Comparison of ENCODE assay signal across 15 cellular contexts in genomic region chr1:54945393-54945936, GRCh38. TPM values are rescaled to one million over a fixed set of nuclear protein-coding genes. Genes with fewer than 3 reads are reported as not detected.
DNase-seq lines count a peak whose midpoint lies in the region; ATAC-seq, FAIRE-seq and TF ChIP-seq lines count a peak whose summit lies in the region.
"Had no signal": no experiment of that assay in that cellular context is flagged by ENCODE, and none has a peak within 500 bp of the region (broad histone marks: within the 10 kb centered on the region; RNA-seq: fewer than 3 reads in every experiment).

No MANE protein-coding gene starts in this region.

- FAIRE-seq in RCC 7860 (lab: Jason Lieb, UNC) = no peak
- FAIRE-seq: frontal cortex had no signal

- CTCF ChIA-PET in WTC11 (lab: Charles Lee) = interaction anchor here (0.9 to 16.5 kb wide), 38 partner anchors 11 to 393 kb away, joined by 3 to 632 read pairs (median 5); partner anchors contain the start of genes BSND, DHCR24, PCSK9 and TMEM61

- H3K36me3 ChIP-seq in heart right ventricle = no peaks in the 10 kb centered on the region
- no peaks in the 10 kb centered on the region for H3K36me3 ChIP-seq in lower lobe of right lung
- no peaks in the 10 kb centered on the region for H3K36me3 ChIP-seq in upper lobe of right lung
- H3K36me3 ChIP-seq: adrenal gland, BE2C had no signal

- H3K4me1 Mint-ChIP-seq in WTC11 = peaks cover 6% of the 10 kb centered on the region

- peaks cover 30% of the 10 kb centered on the region for H3K9me3 Mint-ChIP-seq in WTC11
- H3K9me3 Mint-ChIP-seq: dendritic cell treated with granulocyte-macrophage colony-stimulating factor and Interleukin-4, amounts not matched to agents 40 ng/mL and 50 ng/mL, for 4 days; stimulated activated naive CD8-positive, alpha-beta T cell treated with anti-CD3 and anti-CD28 coated beads, Interleukin-15, Interleukin-2, amounts not matched to agents 100 ng/mL and 50 ng/mL, for 24 hours had no signal

- H3K27me3 Mint-ChIP-seq in WTC11 (ENCODE audit: low read depth) = peaks cover 8% of the 10 kb centered on the region
- H3K27me3 Mint-ChIP-seq: stimulated activated naive CD8-positive, alpha-beta T cell treated with anti-CD3 and anti-CD28 coated beads, Interleukin-15, Interleukin-2, amounts not matched to agents 100 ng/mL and 50 ng/mL, for 24 hours had no signal

- H3K36me3 Mint-ChIP-seq in WTC11 = peaks cover 6% of the 10 kb centered on the region

- WGBS in right cardiac atrium = 70% methylated on average over 6 of the region's 6 CpGs
- 71 to 72% methylated on average over 6 of the region's 6 CpGs for WGBS in heart right ventricle, 2 donors

- H3K9me3 ChIP-seq in right cardiac atrium (ENCODE audit: control insufficient read depth, low read length) = no peaks in the 10 kb centered on the region
- no peaks in the 10 kb centered on the region for H3K9me3 ChIP-seq in heart right ventricle
- no peaks in the 10 kb centered on the region for H3K9me3 ChIP-seq in lower lobe of right lung
- no peaks in the 10 kb centered on the region for H3K9me3 ChIP-seq in upper lobe of right lung
- H3K9me3 ChIP-seq: adrenal gland, BE2C had no signal

- H3K27ac Mint-ChIP-seq in WTC11 = no peak overlapping the region
- H3K27ac Mint-ChIP-seq: dendritic cell treated with granulocyte-macrophage colony-stimulating factor and Interleukin-4, amounts not matched to agents 40 ng/mL and 50 ng/mL, for 4 days; stimulated activated naive CD8-positive, alpha-beta T cell treated with anti-CD3 and anti-CD28 coated beads, Interleukin-15, Interleukin-2, amounts not matched to agents 100 ng/mL and 50 ng/mL, for 24 hours had no signal

- ATAC-seq in right cardiac atrium (peak; percentile 26 to 46), heart right ventricle (no peak), WTC11 (no peak), lower lobe of right lung (peak; percentile 64 to 71), upper lobe of right lung (peak; percentile 65), HG02759 (IDR thresholded peaks at IDR 0.05; ENCODE audit: unreplicated experiment) (no peak)

- H3K27ac ChIP-seq in right cardiac atrium (ENCODE audit: low read length) (no peak overlapping the region), heart right ventricle (no peak overlapping the region), lower lobe of right lung (no peak overlapping the region), upper lobe of right lung (no peak overlapping the region)
- H3K27ac ChIP-seq: parathyroid adenoma had no signal

- POLR2A ChIA-PET in WTC11 (lab: Charles Lee) = interaction anchor here (0.5 to 1.0 kb wide), 3 partner anchors 52 to 77 kb away, joined by 3 to 8 read pairs (median 4); no protein-coding TSS in a partner anchor

- no peak overlapping the region for H3K4me3 Mint-ChIP-seq in WTC11
- H3K4me3 Mint-ChIP-seq: dendritic cell treated with granulocyte-macrophage colony-stimulating factor and Interleukin-4, amounts not matched to agents 40 ng/mL and 50 ng/mL, for 4 days; stimulated activated naive CD8-positive, alpha-beta T cell treated with anti-CD3 and anti-CD28 coated beads, Interleukin-15, Interleukin-2, amounts not matched to agents 100 ng/mL and 50 ng/mL, for 24 hours had no signal

- DNase-seq in right cardiac atrium (no peak), heart right ventricle (no peak), WTC11 (ENCODE audit: low spot score) (no peak), lower lobe of right lung (peak; percentile 49), upper lobe of right lung (peak; percentile 70), RCC 7860 (ENCODE audit: low spot score) (no peak), cerebellar cortex (ENCODE audit: low spot score) (no peak)

- intact Hi-C loops in right cardiac atrium (cut with DNase I) (no loop called here), heart right ventricle (cut with DNase I) (loop anchor here in 2 of 10 donors (2.0 kb wide), 2 partner anchors 51 to 59 kb away; partner anchors contain the start of gene DHCR24 (in 1 of the 2)), lower lobe of right lung (cut with DNase I) (no loop called here), upper lobe of right lung (cut with DNase I) (loop anchor here (5.0 kb wide), 1 partner anchor 52 kb away; the partner anchor contains the start of gene BSND)

- no peaks in the 10 kb centered on the region for H3K27me3 ChIP-seq in right cardiac atrium (ENCODE audit: control insufficient read depth, insufficient read depth)
- no peaks in the 10 kb centered on the region for H3K27me3 ChIP-seq in heart right ventricle
- no peaks in the 10 kb centered on the region for H3K27me3 ChIP-seq in lower lobe of right lung (ENCODE audit: low read depth)
- H3K27me3 ChIP-seq in upper lobe of right lung = no peaks in the 10 kb centered on the region
- H3K27me3 ChIP-seq: adrenal gland, BE2C had no signal

- peak in 2 of 9 donors; percentile 5 to 22 for TF ChIP-seq CTCF in heart right ventricle (IDR thresholded peaks at IDR 0.05)
- 0 out of 2 replicates have a peak, but pooled peaks have one; percentile 9 for TF ChIP-seq CTCF in WTC11 (IDR thresholded peaks at IDR 0.05)
- no peak for TF ChIP-seq CTCF in lower lobe of right lung (IDR thresholded peaks at IDR 0.05)
- no peak for TF ChIP-seq CTCF in upper lobe of right lung (IDR thresholded peaks at IDR 0.05)

- H3K4me1 ChIP-seq in right cardiac atrium (ENCODE audit: control insufficient read depth, insufficient read depth, low read length) (peaks cover 2% of the 10 kb centered on the region), heart right ventricle (peaks cover 0 to 16% (median 4%) of the 10 kb centered on the region in 9 donors), lower lobe of right lung (peaks cover 4% of the 10 kb centered on the region), upper lobe of right lung (peaks cover 2% of the 10 kb centered on the region)
- H3K4me1 ChIP-seq: BE2C, parathyroid adenoma had no signal

- H3K4me3 ChIP-seq in right cardiac atrium (ENCODE audit: low read length) (no peak overlapping the region), heart right ventricle (no peak overlapping the region), lower lobe of right lung (no peak overlapping the region), upper lobe of right lung (no peak overlapping the region)

TF ChIP-seq in WTC11, 78 proteins besides CTCF, POLR2A, EP300 and RAD21 (continues in another document):
- TF ChIP-seq STAT6 (CRISPR knock-in tag; conservative IDR thresholded peaks at IDR 0.05; ENCODE audit: low read depth) = no peak
- TF ChIP-seq FOXJ3 (CRISPR knock-in tag; IDR thresholded peaks at IDR 0.05; ENCODE audit: borderline replicate concordance) = no peak
- TF ChIP-seq MYBL2 (CRISPR knock-in tag; IDR thresholded peaks at IDR 0.05) = no peak
- TF ChIP-seq TEAD1 (CRISPR knock-in tag; IDR thresholded peaks at IDR 0.05) = no peak
- no peak for TF ChIP-seq ZBTB21 (CRISPR knock-in tag; IDR thresholded peaks at IDR 0.05; ENCODE audit: borderline replicate concordance)
- TF ChIP-seq GTF2I (CRISPR knock-in tag; conservative IDR thresholded peaks at IDR 0.05) = no peak
- no peak for TF ChIP-seq ZNF671 (CRISPR knock-in tag; IDR thresholded peaks at IDR 0.05)
- no peak for TF ChIP-seq NR1H2 (CRISPR knock-in tag; IDR thresholded peaks at IDR 0.05)
- no peak for TF ChIP-seq ZNF396 (CRISPR knock-in tag; IDR thresholded peaks at IDR 0.05; ENCODE audit: borderline replicate concordance)

RNA-seq across cellular contexts. Expression of gene TMEM61, which starts 35.0 kb away (rescaled TPM):
- total RNA-seq in right cardiac atrium (not detected), heart right ventricle (under 1 TPM in 1 of 10 donors, not detected in 9; 0.37 TPM), WTC11 (2021) (0.41 to 0.74 TPM (median 0.44 TPM) in 3 replicates), lower lobe of right lung (2.7 TPM), upper lobe of right lung (2.3 TPM)
- polyA plus RNA-seq in right cardiac atrium (0.09 TPM), heart right ventricle (under 1 TPM in 1 of 2 donors, not detected in 1; 0.03 TPM)
- total RNA-seq: frontal cortex had no signal

RNA-seq across cellular contexts. Expression of gene BSND, which starts 53.3 kb away (rescaled TPM):
- not detected for total RNA-seq in right cardiac atrium
- polyA plus RNA-seq in right cardiac atrium = not detected
- total RNA-seq in heart right ventricle = not detected
- polyA plus RNA-seq in heart right ventricle = not detected
- 0.30 to 0.42 TPM (median 0.37 TPM) in 3 replicates for total RNA-seq in WTC11 (2021)
- total RNA-seq in lower lobe of right lung = not detected
- not detected for total RNA-seq in upper lobe of right lung
- total RNA-seq: adrenal gland, frontal cortex, kidney epithelial cell had no signal

RNA-seq across cellular contexts. Expression of gene DHCR24, which starts 58.5 kb away (rescaled TPM):
- 10 to 100 TPM; 10.7 to 28.7 (median 21.6) TPM for total RNA-seq in right cardiac atrium
- polyA plus RNA-seq in right cardiac atrium = 17.5 TPM
- 10 to 100 TPM; 12.6 to 36.0 (median 15.0) TPM for total RNA-seq in heart right ventricle
- 10 to 100 TPM in 1 of 2 donors, 1 to 10 TPM in 1; 3.3 to 70.6 TPM for polyA plus RNA-seq in heart right ventricle
- 300 to 337 TPM (median 336 TPM) in 3 replicates for total RNA-seq in WTC11 (2021)
- total RNA-seq in lower lobe of right lung = 674 TPM
- 749 TPM for total RNA-seq in upper lobe of right lung

Comparison
In these comparisons a context has a peak if more than half of its experiments do, and no peak if none do; other contexts are left out.
1. ATAC-seq: peak in right cardiac atrium (2 of 2), lower lobe of right lung (2 of 2) and upper lobe of right lung (single experiment); none in heart right ventricle (0 of 8), WTC11 (single experiment) and HG02759 (single experiment).
2. DNase-seq: peak in lower lobe of right lung (single experiment) and upper lobe of right lung (single experiment); none in right cardiac atrium (0 of 3), heart right ventricle (0 of 2), WTC11 (single experiment), RCC 7860 (single experiment) and cerebellar cortex (single experiment).